Comparison of ENCODE assay signal across 23 cellular contexts in genomic region chr10:73136627-73137026, GRCh38.
"Had no signal": no experiment of that assay in that cellular context is flagged by ENCODE, and none has a peak within 500 bp of the region (broad histone marks: within the 10 kb centered on the region; RNA-seq: fewer than 3 reads in every experiment).

No MANE protein-coding gene starts in this region.

- H3K4me3 Mint-ChIP-seq: activated naive CD8-positive, alpha-beta T cell treated with anti-CD3 and anti-CD28 coated beads for 36 hours; activated T-cell treated with anti-CD3 and anti-CD28 coated beads, Interleukin-2, amount 50 U/mL, for 4 hours; naive thymus-derived CD8-positive, alpha-beta T cell; T-helper 1 cell treated with Interleukin-12 subunit alpha and Interleukin-12 subunit beta and Interleukin-4 antibody, amounts not matched to agents 30 μg/mL and 1 μg/mL, for 36 hours had no signal

- H3K4me3 ChIP-seq: prostate gland, upper lobe of right lung had no signal

- FAIRE-seq: endometrium had no signal

- H3K27me3 Mint-ChIP-seq: activated naive CD8-positive, alpha-beta T cell treated with anti-CD3 and anti-CD28 coated beads for 36 hours; naive thymus-derived CD8-positive, alpha-beta T cell had no signal

- ATAC-seq: activated T-cell treated with anti-CD3 and anti-CD28 coated beads, Interleukin-2, amount 50 U/mL, for 4 hours; left cardiac atrium; naive thymus-derived CD8-positive, alpha-beta T cell; stimulated activated naive CD8-positive, alpha-beta T cell treated with anti-CD3 and anti-CD28 coated beads, Interleukin-15, Interleukin-2, amounts not matched to agents 100 U/mL and 50 U/mL, for 24 hours; upper lobe of right lung had no signal

- DNase-seq: activated CD4-positive, alpha-beta T cell treated with anti-CD3 and anti-CD28 coated beads for 4 hours; activated CD4-positive, alpha-beta T cell treated with anti-CD3 and anti-CD28 coated beads, Interleukin-2, amount 50 U/mL, for 48 hours; activated CD4-positive, CD25-positive, alpha-beta regulatory T cell; activated CD8-positive, alpha-beta memory T cell treated with anti-CD3 and anti-CD28 coated beads, Interleukin-2, amount 50 U/mL, for 48 hours; activated naive CD4-positive, alpha-beta T cell treated with Interleukin-2 at 50 U/mL for 16 hours; activated naive CD8-positive, alpha-beta T cell treated with anti-CD3 and anti-CD28 coated beads for 36 hours; activated T-cell treated with anti-CD3 and anti-CD28 coated beads, Interleukin-2, amount 50 U/mL, for 4 hours; amniotic stem cell; cerebellar nuclear complex; cortex of kidney; foreskin melanocyte; glutamatergic neuron; hippocampal formation; left cardiac atrium; mesendoderm; naive thymus-derived CD8-positive, alpha-beta T cell; stimulated activated CD4-positive, alpha-beta T cell treated with anti-CD3 and anti-CD28 coated beads, Interleukin-4, amount 100 ng/mL, for 24 hours; stimulated activated naive CD8-positive, alpha-beta T cell treated with anti-CD3 and anti-CD28 coated beads, Interleukin-15, Interleukin-2, amounts not matched to agents 100 U/mL and 50 U/mL, for 24 hours; T1000; upper lobe of right lung had no signal

- H3K9me3 Mint-ChIP-seq: activated naive CD8-positive, alpha-beta T cell treated with anti-CD3 and anti-CD28 coated beads for 36 hours; activated T-cell treated with anti-CD3 and anti-CD28 coated beads, Interleukin-2, amount 50 U/mL, for 4 hours; naive thymus-derived CD8-positive, alpha-beta T cell; T-helper 1 cell treated with Interleukin-12 subunit alpha and Interleukin-12 subunit beta and Interleukin-4 antibody, amounts not matched to agents 30 μg/mL and 1 μg/mL, for 36 hours had no signal

- H3K27ac Mint-ChIP-seq: activated naive CD8-positive, alpha-beta T cell treated with anti-CD3 and anti-CD28 coated beads for 36 hours; naive thymus-derived CD8-positive, alpha-beta T cell; T-helper 1 cell treated with Interleukin-12 subunit alpha and Interleukin-12 subunit beta and Interleukin-4 antibody, amounts not matched to agents 30 μg/mL and 1 μg/mL, for 36 hours had no signal

- H3K4me1 Mint-ChIP-seq: activated naive CD8-positive, alpha-beta T cell treated with anti-CD3 and anti-CD28 coated beads for 36 hours had no signal

- H3K27me3 ChIP-seq: upper lobe of right lung had no signal

- H3K4me1 ChIP-seq: prostate gland, upper lobe of right lung had no signal

- H3K9me3 ChIP-seq: prostate gland, upper lobe of right lung had no signal

- H3K27ac ChIP-seq: prostate gland, upper lobe of right lung had no signal
